25 cellular contexts compared by ENCODE assay signal in genomic region chr16:61617214-61617783, GRCh38.
"Had no signal": no experiment of that assay in that cellular context is flagged by ENCODE, and none has a peak within 500 bp of the region (broad histone marks: within the 10 kb centered on the region; RNA-seq: fewer than 3 reads in every experiment).

No MANE protein-coding gene starts in this region.

- H3K27ac ChIP-seq: colonic mucosa, esophagus muscularis mucosa, foreskin keratinocyte, gastroesophageal sphincter, heart left ventricle, hepatocyte, parathyroid adenoma, right lobe of liver, thoracic aorta, tibial nerve, upper lobe of left lung had no signal

- H3K4me3 ChIP-seq: colonic mucosa, esophagus muscularis mucosa, gastroesophageal sphincter, heart left ventricle, hepatocyte, mucosa of descending colon, right lobe of liver, thoracic aorta, tibial nerve, upper lobe of left lung had no signal

- ATAC-seq: foreskin keratinocyte; gastroesophageal sphincter; heart left ventricle; left colon; mucosa of descending colon; natural killer cell treated with Interleukin-12 subunit alpha and Interleukin-12 subunit beta and Interleukin-15 and Interleukin-18, amount 100 ng/mL, for 72 hours; right lobe of liver; stimulated activated naive B cell treated with anti-CD40 and anti-IgM and Interleukin-4, amounts not matched to agents 10 μg/mL and 1 μg/mL and 100 μg/mL, for 72 hours had no signal

- H3K36me3 ChIP-seq: colonic mucosa, esophagus muscularis mucosa, gastroesophageal sphincter, heart left ventricle, right lobe of liver, thoracic aorta, tibial nerve, upper lobe of left lung had no signal

- H3K9me3 ChIP-seq: colonic mucosa, esophagus muscularis mucosa, gastroesophageal sphincter, heart left ventricle, mucosa of descending colon, right lobe of liver, thoracic aorta, tibial nerve, upper lobe of left lung had no signal

- DNase-seq: colonic mucosa; effector CD8-positive, alpha-beta T cell; endodermal cell; foreskin keratinocyte; heart left ventricle; immature natural killer cell; islet precursor cell; kidney glomerular epithelial cell; left colon; mesenchymal stem cell; mucosa of descending colon; naive B cell; right lobe of liver; small intestine; stimulated activated CD4-positive, alpha-beta T cell treated with anti-CD3 and anti-CD28 coated beads, Interleukin-15, amount 100 ng/mL, for 24 hours; stimulated activated CD4-positive, alpha-beta T cell treated with anti-CD3 and anti-CD28 coated beads, Interleukin-2, amount 100 ng/mL, for 48 hours; stimulated activated naive B cell treated with anti-CD40 and anti-IgM and Interleukin-4, amounts not matched to agents 10 μg/mL and 1 μg/mL and 100 μg/mL, for 72 hours; upper lobe of left lung had no signal

- H3K4me1 ChIP-seq: colonic mucosa, esophagus muscularis mucosa, foreskin keratinocyte, gastroesophageal sphincter, heart left ventricle, parathyroid adenoma, right lobe of liver, tibial nerve, upper lobe of left lung had no signal

- H3K27me3 ChIP-seq: colonic mucosa, esophagus muscularis mucosa, foreskin keratinocyte, gastroesophageal sphincter, heart left ventricle, hepatocyte, right lobe of liver, tibial nerve, upper lobe of left lung had no signal
